8 cellular contexts compared by ENCODE assay signal in genomic region chr18:9104244-9104901, GRCh38. TPM values are rescaled to one million over a fixed set of nuclear protein-coding genes. Genes with fewer than 3 reads are reported as not detected.
DNase-seq lines count a peak whose midpoint lies in the region; ATAC-seq, FAIRE-seq and TF ChIP-seq lines count a peak whose summit lies in the region.

No MANE protein-coding gene starts in this region.

- ATAC-seq in T-cell (replicated peaks in 1 of 4), result no peak

- peaks cover 20% of the 10 kb centered on the region for H3K36me3 Mint-ChIP-seq in T-cell

- in situ Hi-C loops in G401 (cut with HindIII; ENCODE audit: low sequenced_read_pairs), result no loop called here

- DNase-seq in T-cell (no peak), fibroblast of villous mesenchyme (ENCODE audit: low read depth) (no peak), Kasumi-1 (lab: John Stamatoyannopoulos, UW) (no peak), CD1c-positive myeloid dendritic cell (ENCODE audit: extremely low spot score) (no peak), frontal cortex (ENCODE audit: low spot score in 2 of 2) (no peak), G401 (ENCODE audit: low spot score) (no peak)

- peak overlapping the region; percentile 60 for H3K4me3 ChIP-seq in GM12875 (ENCODE audit: low read depth, low read length)
- peak overlapping the region; percentile 63 for H3K4me3 ChIP-seq in fibroblast of villous mesenchyme (ENCODE audit: low read depth, low read length)
- peak overlapping the region; percentile 81 for H3K4me3 ChIP-seq in skeletal muscle satellite cell (ENCODE audit: low read length)

- peak overlapping the region; percentile 89 for H3K4me2 ChIP-seq in skeletal muscle satellite cell (ENCODE audit: low read length)

- no peak for FAIRE-seq in frontal cortex (lab: Jason Lieb, UNC)

- H3K9me3 Mint-ChIP-seq in T-cell, result no peaks in the 10 kb centered on the region

- H3K4me1 ChIP-seq in skeletal muscle satellite cell (ENCODE audit: control insufficient read depth, insufficient read depth, low read length), result peaks cover 54% of the 10 kb centered on the region

- peak overlapping the region; percentile 96 for H3K9ac ChIP-seq in skeletal muscle satellite cell (ENCODE audit: low read depth, low read length)

- H3K9me3 ChIP-seq in skeletal muscle satellite cell (replicated peaks; ENCODE audit: low read length), result no peaks in the 10 kb centered on the region

- peaks cover 71 to 81% (median 75%) of the 10 kb centered on the region in 3 donors for H3K4me1 Mint-ChIP-seq in T-cell

- peak overlapping the region; percentile 91 to 92 (median 91) for H3K4me3 Mint-ChIP-seq in T-cell

- H3K27me3 ChIP-seq in skeletal muscle satellite cell (ENCODE audit: control insufficient read depth, insufficient read depth, low read length), result no peaks in the 10 kb centered on the region

- POLR2A ChIA-PET in T-cell (lab: Charles Lee), result interaction anchor here (0.6 to 1.4 kb wide), 8 partner anchors 10 to 150 kb away, joined by 3 to 6 read pairs (median 5); partner anchors contain the start of gene ANKRD12 (in 1 of the 2)

- no peaks in the 10 kb centered on the region for H3K27me3 Mint-ChIP-seq in T-cell

- H3K27ac Mint-ChIP-seq in T-cell, result peak overlapping the region; percentile 93 to 95

- CTCF ChIA-PET in T-cell (lab: Charles Lee), result interaction anchor here (0.6 to 1.9 kb wide), 10 partner anchors 10 to 230 kb away, joined by 4 to 31 read pairs (median 8); partner anchors contain the start of genes TWSG1 (in 2 of the 2) and ANKRD12 (in 1 of the 2)

- no peaks in the 10 kb centered on the region for H3K36me3 ChIP-seq in skeletal muscle satellite cell (ENCODE audit: insufficient read depth, low read length)

- TF ChIP-seq CTCF in GM12875 (IDR thresholded peaks at IDR 0.05; ENCODE audit: borderline replicate concordance, insufficient read depth, low read depth, low read length) (no peak), fibroblast of villous mesenchyme (IDR thresholded peaks at IDR 0.05; ENCODE audit: insufficient read depth, low read depth, low read length) (no peak)

RNA-seq across cellular contexts. Expression of gene NDUFV2, which starts 1.9 kb away (rescaled TPM):
- 100 to 1,000 TPM; 148 to 201 (median 156) TPM for total RNA-seq in T-cell
- 115 and 127 TPM in 2 replicates for total RNA-seq in fibroblast of villous mesenchyme
- 150 and 225 TPM in 2 replicates for total RNA-seq in skeletal muscle satellite cell (2012; rRNA removed)
- 85.2 TPM for total RNA-seq in frontal cortex
- total RNA-seq in G401 (2014; rRNA removed; shearing (Covaris generic)), result 221 and 286 TPM in 2 replicates

RNA-seq across cellular contexts. Expression of gene ANKRD12, which starts 32.2 kb away (rescaled TPM):
- total RNA-seq in T-cell (100 to 1,000 TPM; 183 to 211 (median 199) TPM), fibroblast of villous mesenchyme (23.8 and 32.0 TPM in 2 replicates), frontal cortex (135 TPM)
- 15.1 and 17.5 TPM in 2 replicates for total RNA-seq in skeletal muscle satellite cell (2012; rRNA removed)
- 3.3 and 7.9 TPM in 2 replicates for total RNA-seq in G401 (2014; rRNA removed; shearing (Covaris generic))
